In the genomic region with DNA sequence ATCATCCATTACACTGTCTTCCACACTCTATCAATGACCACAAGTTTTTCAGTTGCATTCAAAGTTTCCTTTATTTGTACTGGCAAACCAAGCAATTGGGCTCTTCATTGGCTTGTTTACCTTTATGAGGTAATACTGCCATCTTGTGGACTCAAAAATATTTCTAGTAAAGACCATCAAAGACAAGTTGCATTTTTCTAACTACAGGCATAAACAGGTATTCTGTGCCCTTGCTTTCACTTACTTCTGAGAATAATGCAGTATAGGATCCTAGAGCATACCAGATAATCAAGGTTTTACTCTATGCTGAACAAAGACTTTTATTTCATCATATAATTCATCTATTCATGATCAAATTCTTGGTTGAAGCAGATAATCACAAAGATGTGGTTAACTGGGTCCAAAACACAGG, we compare ENCODE assay signal across 8 cellular contexts.
DNase-seq lines count a peak whose midpoint lies in the region; ATAC-seq and TF ChIP-seq lines count a peak whose summit lies in the region.

No MANE protein-coding gene starts in this region.

- no peaks in the 10 kb centered on the region for H3F3A ChIP-seq in MM.1S (ENCODE audit: insufficient read depth, low read length)

- H3K36me3 ChIP-seq in MM.1S (replicated peaks; ENCODE audit: insufficient read depth, low read length) = no peaks in the 10 kb centered on the region

- H4K20me1 ChIP-seq in MM.1S (ENCODE audit: insufficient read depth, low read length) = no peaks in the 10 kb centered on the region

- H3K9me3 ChIP-seq in MM.1S (replicated peaks; ENCODE audit: insufficient read depth, low read length) = no peaks in the 10 kb centered on the region

- H3K27me3 ChIP-seq in MM.1S (replicated peaks; ENCODE audit: insufficient read depth, low read length) = no peaks in the 10 kb centered on the region

- no peak overlapping the region for H3K4me2 ChIP-seq in MM.1S (ENCODE audit: low read depth, low read length)

- no peak overlapping the region for H2AFZ ChIP-seq in MM.1S (ENCODE audit: low read length)

- H3K9ac ChIP-seq in MM.1S (ENCODE audit: low read length) = no peak overlapping the region

- no peaks in the 10 kb centered on the region for H3K79me2 ChIP-seq in MM.1S (ENCODE audit: low read length)

- TF ChIP-seq CTCF in MM.1S (IDR thresholded peaks at IDR 0.05; ENCODE audit: low read length) = peak; percentile 65

- peak; percentile 4 for DNase-seq in COLO829 (ENCODE audit: low spot score)
- peak; percentile 67 for DNase-seq in MM.1S
- peak; percentile 58 for DNase-seq in amniotic epithelial cell (ENCODE audit: low read depth)
- DNase-seq in kidney tubule cell (ENCODE audit: low spot score) = peak; percentile 63
- DNase-seq in hepatic stellate cell (ENCODE audit: low spot score) = no peak
- DNase-seq in effector CD4-positive, alpha-beta T cell = no peak
- no peak for DNase-seq in ecto neural progenitor cell (ENCODE audit: low spot score)

- no peaks in the 10 kb centered on the region for H3K4me1 ChIP-seq in MM.1S (ENCODE audit: low read length)

- H3K4me3 ChIP-seq in MM.1S (ENCODE audit: low read length) = no peak overlapping the region

- peak; percentile 77 for ATAC-seq in GM18907 (IDR thresholded peaks at IDR 0.05; ENCODE audit: unreplicated experiment)

- H3K9me2 ChIP-seq in MM.1S (replicated peaks; ENCODE audit: insufficient read depth, low read length) = no peaks in the 10 kb centered on the region

- no peak overlapping the region for H3K27ac ChIP-seq in MM.1S (ENCODE audit: low read length)

Comparison
In these comparisons a context has a peak if more than half of its experiments do, and no peak if none do; other contexts are left out.
1. DNase-seq: peak in COLO829 (single experiment), MM.1S (single experiment), amniotic epithelial cell (single experiment) and kidney tubule cell (single experiment); none in hepatic stellate cell (single experiment), effector CD4-positive, alpha-beta T cell (single experiment) and ecto neural progenitor cell (single experiment).